8 cellular contexts compared by ENCODE assay signal in the genomic region with DNA sequence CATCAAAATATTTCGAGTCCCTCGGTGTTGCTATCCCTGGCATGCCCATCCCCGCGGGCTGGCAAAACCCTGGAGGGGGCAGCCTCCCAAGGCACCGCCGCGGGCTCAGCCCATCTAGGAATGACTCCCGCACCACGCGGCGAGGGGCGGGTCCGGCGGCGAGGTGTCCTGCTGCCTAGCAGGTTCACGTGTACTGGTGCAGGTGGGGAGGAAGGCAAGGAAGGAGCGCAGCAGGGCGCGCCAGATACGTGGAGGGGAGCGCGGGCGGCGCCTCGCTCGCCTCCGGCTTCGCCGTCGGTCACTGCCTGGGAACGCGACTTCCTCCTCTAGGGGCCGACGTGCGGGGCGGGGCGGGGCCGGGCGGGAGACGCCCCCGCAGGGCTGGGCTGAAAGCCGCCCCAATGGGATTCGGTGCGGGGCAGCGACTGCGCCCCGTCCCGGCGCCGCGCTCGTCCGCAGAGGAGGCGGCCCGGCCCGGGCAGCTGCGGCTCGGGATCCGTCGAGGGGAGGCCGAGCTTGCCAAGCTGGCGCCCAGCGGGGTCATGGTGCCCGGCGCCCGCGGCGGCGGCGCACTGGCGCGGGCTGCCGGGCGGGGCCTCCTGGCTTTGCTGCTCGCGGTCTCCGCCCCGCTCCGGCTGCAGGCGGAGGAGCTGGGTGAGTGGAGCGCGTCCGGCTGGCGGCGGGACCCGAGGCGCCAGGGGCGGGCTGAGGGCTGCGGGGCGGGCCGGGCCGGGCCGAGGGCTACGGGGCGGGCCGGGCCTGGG. TPM values are rescaled to one million over a fixed set of nuclear protein-coding genes. Genes with fewer than 3 reads are reported as not detected.
A peak's percentile ranks its signal among the peaks of the same experiment; 100 is the strongest.
DNase-seq lines count a peak whose midpoint lies in the region; ATAC-seq, FAIRE-seq and TF ChIP-seq lines count a peak whose summit lies in the region.

TSS of gene DCBLD1 (plus strand) at position 435 of the 764 bp plus-strand sequence. CDS start at position 543, 108 bp downstream.

- H3K27ac ChIP-seq in foreskin keratinocyte (peak within 1 kb of the TSS; percentile 55), thymus (ENCODE audit: low read depth) (peak within 1 kb of the TSS; percentile 55)

- H3K36me3 ChIP-seq in thymus (ENCODE audit: control insufficient read depth, insufficient read depth), result no peaks in the 10 kb centered on the region

- no peaks in the 10 kb centered on the region for H3K9me3 ChIP-seq in thymus (ENCODE audit: control insufficient read depth)

- peaks cover 22% of the 10 kb centered on the region for H3K4me1 ChIP-seq in foreskin keratinocyte
- peaks cover 7% of the 10 kb centered on the region for H3K4me1 ChIP-seq in thymus (ENCODE audit: control insufficient read depth, insufficient read depth, low read length)

- H3K4me1 Mint-ChIP-seq in neural crest cell, result peaks cover 26% of the 10 kb centered on the region

- H3K9me3 Mint-ChIP-seq in neural crest cell, result peaks cover 3% of the 10 kb centered on the region

- under 1% methylated on average over 96 of the region's 96 CpGs for WGBS in thymus

- peak within 1 kb of the TSS; percentile 95 for H3K4me3 Mint-ChIP-seq in neural crest cell

- TF ChIP-seq CTCF in D721Med (IDR thresholded peaks at IDR 0.05; ENCODE audit: insufficient read depth, missing control alignments) (no peak), foreskin keratinocyte (conservative IDR thresholded peaks at IDR 0.05) (no peak), neural crest cell (conservative IDR thresholded peaks at IDR 0.05) (no peak)

- H3K27me3 ChIP-seq in foreskin keratinocyte (no peaks in the 10 kb centered on the region), thymus (ENCODE audit: control insufficient read depth, insufficient read depth) (peaks cover 23% of the 10 kb centered on the region)

- ATAC-seq in GM21381 (IDR thresholded peaks at IDR 0.05; ENCODE audit: unreplicated experiment), result peak; percentile 77
- peak; percentile 88 for ATAC-seq in foreskin keratinocyte

- peaks cover 31% of the 10 kb centered on the region for H3K27me3 Mint-ChIP-seq in neural crest cell (ENCODE audit: low read depth)

- peak; percentile 40 for DNase-seq in D721Med (ENCODE audit: insufficient read length, low spot score)
- peak; percentile 24 for DNase-seq in HS-5 (ENCODE audit: low read depth)
- peak; percentile 83 for DNase-seq in RPMI8226
- DNase-seq in activated naive CD4-positive, alpha-beta T cell treated with Interleukin-2 at 50 U/mL for 16 hours, result peak; percentile 61
- DNase-seq in foreskin keratinocyte, result peak; percentile 67 to 76
- DNase-seq in neural crest cell (ENCODE audit: low read depth, low spot score), result peak; percentile 47

- H3K36me3 Mint-ChIP-seq in neural crest cell (ENCODE audit: low read depth), result peaks cover 3% of the 10 kb centered on the region

- no peak for FAIRE-seq in D721Med (lab: Jason Lieb, UNC)

- peak within 1 kb of the TSS; percentile 61 for H3K4me3 ChIP-seq in thymus (ENCODE audit: low read length)

- H3K27ac Mint-ChIP-seq in neural crest cell (ENCODE audit: unreplicated experiment), result peak within 1 kb of the TSS; percentile 69

RNA-seq across cellular contexts. Expression of gene DCBLD1, which starts in this region (rescaled TPM):
- 25.9 and 26.5 TPM in 2 replicates for total RNA-seq in foreskin keratinocyte
- 10.1 and 12.0 TPM in 2 replicates for polyA plus RNA-seq in foreskin keratinocyte
- 9.1 and 10.1 TPM in 2 replicates for total RNA-seq in neural crest cell
- polyA plus RNA-seq in thymus, result 5.7 TPM

Comparison
In these comparisons a context has a peak if more than half of its experiments do, and no peak if none do; other contexts are left out.
1. Peak in every context shown above with its lines: DNase-seq, ATAC-seq, H3K4me3 ChIP-seq and H3K27ac ChIP-seq.
2. DNase-seq: peak in every context shown above with its lines; median percentile 83 in RPMI8226; 72 in foreskin keratinocyte; 61 in activated naive CD4-positive, alpha-beta T cell treated with Interleukin-2 at 50 U/mL for 16 hours; 47 in neural crest cell; 40 in D721Med; 24 in HS-5.